Comparison of ENCODE assay signal across 22 cellular contexts in genomic region chr5:1749346-1750124, GRCh38. TPM values are rescaled to one million over a fixed set of nuclear protein-coding genes. Genes with fewer than 3 reads are reported as not detected.
DNase-seq lines count a peak whose midpoint lies in the region; ATAC-seq, FAIRE-seq and TF ChIP-seq lines count a peak whose summit lies in the region.
"Had no signal": no experiment of that assay in that cellular context is flagged by ENCODE, and none has a peak within 500 bp of the region (broad histone marks: within the 10 kb centered on the region; RNA-seq: fewer than 3 reads in every experiment).

No MANE protein-coding gene starts in this region.

- no peaks in the 10 kb centered on the region for H3K9me3 ChIP-seq in H9 (ENCODE audit: control insufficient read depth, low read depth, low read length)
- H3K9me3 ChIP-seq in RWPE2 (ENCODE audit: severe bottlenecking), result no peaks in the 10 kb centered on the region
- no peaks in the 10 kb centered on the region for H3K9me3 ChIP-seq in sigmoid colon
- H3K9me3 ChIP-seq: HAP-1 had no signal

- H2BK120ac ChIP-seq in H9 (ENCODE audit: low read depth, low read length, poor library complexity, severe bottlenecking), result no peak overlapping the region

- no peak for TF ChIP-seq POLR2A in sigmoid colon (IDR thresholded peaks at IDR 0.05)

- no peaks in the 10 kb centered on the region for H4K20me1 ChIP-seq in H9 (ENCODE audit: control insufficient read depth, insufficient read depth, insufficient read length)

- TF ChIP-seq EP300 in sigmoid colon (IDR thresholded peaks at IDR 0.05), result no peak

- intact Hi-C loops in sigmoid colon (cut with DNase I), result no loop called here

- H3K18ac ChIP-seq in H9 (ENCODE audit: insufficient read length, low read depth, low read length), result no peak overlapping the region

- no peak overlapping the region for H2BK12ac ChIP-seq in H9 (ENCODE audit: insufficient read length, low read depth, low read length)

- no peak overlapping the region for H4K8ac ChIP-seq in H9 (replicated peaks; ENCODE audit: insufficient read length, low read depth, low read length)

- H3K36me3 Mint-ChIP-seq in H9 (ENCODE audit: insufficient read depth in 1 of 3, low read depth in 3 of 3), result 0 out of 7 replicates have a peak, but pooled peaks cover 0 to 3% (median 0%) of the 10 kb centered on the region in 3 experiments

- H2BK15ac ChIP-seq in H9 (ENCODE audit: low read depth, low read length), result no peak overlapping the region

- H3K27me3 Mint-ChIP-seq in H9 (ENCODE audit: low read depth), result peaks cover 5% of the 10 kb centered on the region; the same call in 1 of the 2 replicates

- H3K4me1 Mint-ChIP-seq in H9, result peaks cover 2 to 11% of the 10 kb centered on the region in 2 experiments; a peak in 3 of 4 replicates
- H3K4me1 Mint-ChIP-seq: B cell had no signal

- FAIRE-seq in RCC 7860 (lab: Jason Lieb, UNC), result no peak

- no peak overlapping the region for H4K5ac ChIP-seq in H9 (ENCODE audit: insufficient read length, low read depth, low read length)

- no peaks in the 10 kb centered on the region for H3K79me2 ChIP-seq in H9 (ENCODE audit: insufficient read depth, low read length)

- no peak overlapping the region for H3K9ac ChIP-seq in H9 (ENCODE audit: extremely low read depth, insufficient read length, low read length)

- no peak for ATAC-seq in RWPE2 (ENCODE audit: low read depth)
- no peak for ATAC-seq in left lobe of liver
- ATAC-seq: PC-3 had no signal

- H3K27ac ChIP-seq in H9 (ENCODE audit: insufficient read length, low read depth, low read length) (no peak overlapping the region), RWPE2 (ENCODE audit: poor library complexity, severe bottlenecking) (no peak overlapping the region), sigmoid colon (no peak overlapping the region)

- WGBS in H9 (ENCODE audit: extremely low coverage, insufficient read length, low lambda C conversion rate), result no CpG with 5 or more reads among the region's 19 CpGs
- 83 to 90% methylated on average over 19 of the region's 19 CpGs for WGBS in sigmoid colon, 2 donors

- no peak overlapping the region for H2BK20ac ChIP-seq in H9 (ENCODE audit: low read depth, low read length, poor library complexity, severe bottlenecking)

- peak; percentile 17 for DNase-seq in H9
- DNase-seq in RWPE2 (ENCODE audit: low spot score), result peak; percentile 47
- peak; percentile 5 for DNase-seq in left lobe of liver (ENCODE audit: low spot score)
- peak; percentile 40 for DNase-seq in sigmoid colon
- DNase-seq in stimulated activated CD4-positive, alpha-beta T cell treated with anti-CD3 and anti-CD28 coated beads, Interleukin-2, amount 100 ng/mL, for 48 hours, result no peak
- DNase-seq in NCI-H2171 treated with DMSO at 0.1 percent for 48 hours (lab: John Stamatoyannopoulos, UW), result no peak
- no peak for DNase-seq in retina
- DNase-seq in RCC 7860 (ENCODE audit: low spot score), result no peak
- DNase-seq: Calu3, DMS53, IMR-90, Karpas-422, MG63, NCI-H1092, NCI-H146, NCI-H2081, NCI-H510A, NCI-H774, PC-3 had no signal

- H3K23me2 ChIP-seq in H9 (ENCODE audit: insufficient read length, low read depth, low read length, poor library complexity, severe bottlenecking), result no peaks in the 10 kb centered on the region

- H3K14ac ChIP-seq in H9 (ENCODE audit: insufficient read depth, low read length), result no peak overlapping the region

- H2AK5ac ChIP-seq in H9 (ENCODE audit: insufficient read length, low read length), result no peak overlapping the region

- H3T11ph ChIP-seq in H9 (ENCODE audit: low read length), result no peak overlapping the region

- no peak overlapping the region for H2BK5ac ChIP-seq in H9 (ENCODE audit: insufficient read length, low read length)

- no peak overlapping the region for H3K23ac ChIP-seq in H9 (ENCODE audit: insufficient read length, low read depth, low read length)

- no peaks in the 10 kb centered on the region for H3K27me3 ChIP-seq in H9 (ENCODE audit: insufficient read depth, low read length)
- peaks cover 13% of the 10 kb centered on the region for H3K27me3 ChIP-seq in RWPE2 (ENCODE audit: insufficient read depth, poor library complexity, severe bottlenecking)
- peaks cover 0 to 6% (median 0%) of the 10 kb centered on the region in 3 donors for H3K27me3 ChIP-seq in sigmoid colon

- no peak overlapping the region for H3K4me2 ChIP-seq in H9 (ENCODE audit: insufficient read depth, insufficient read length, low read length)

- H4K91ac ChIP-seq in H9 (ENCODE audit: insufficient read length, low read depth, low read length), result no peak overlapping the region

- no peak overlapping the region for H3K27ac Mint-ChIP-seq in H9
- H3K27ac Mint-ChIP-seq: B cell; CD4-positive, alpha-beta T cell had no signal

- no peaks in the 10 kb centered on the region for H3K36me3 ChIP-seq in RWPE2 (ENCODE audit: low read depth)
- H3K36me3 ChIP-seq in sigmoid colon, result no peaks in the 10 kb centered on the region
- H3K36me3 ChIP-seq: HAP-1, MG63 had no signal

- H2AFZ ChIP-seq in H9 (ENCODE audit: low read length), result no peak overlapping the region

- H3K79me1 ChIP-seq in H9 (ENCODE audit: insufficient read depth, low read depth, low read length, poor library complexity, severe bottlenecking), result no peaks in the 10 kb centered on the region

- TF ChIP-seq CTCF in H9 (conservative IDR thresholded peaks at IDR 0.05) (no peak), RWPE2 (IDR thresholded peaks at IDR 0.05; ENCODE audit: poor library complexity, severe bottlenecking) (no peak), sigmoid colon (IDR thresholded peaks at IDR 0.05) (no peak)

- no peak overlapping the region for H3K4ac ChIP-seq in H9 (ENCODE audit: low read depth, low read length)

- no peak overlapping the region for H3K4me3 Mint-ChIP-seq in H9
- H3K4me3 Mint-ChIP-seq: B cell; CD4-positive, alpha-beta T cell had no signal

- H3K56ac ChIP-seq in H9 (ENCODE audit: insufficient read length, low read depth, low read length), result no peak overlapping the region

- H3K4me1 ChIP-seq in H9 (ENCODE audit: insufficient read depth, low read length) (no peaks in the 10 kb centered on the region), RWPE2 (ENCODE audit: insufficient read depth, poor library complexity, severe bottlenecking) (no peaks in the 10 kb centered on the region), sigmoid colon (no peaks in the 10 kb centered on the region)
- H3K4me1 ChIP-seq: HAP-1 had no signal

- no peaks in the 10 kb centered on the region for H3K9me3 Mint-ChIP-seq in H9
- H3K9me3 Mint-ChIP-seq: CD4-positive, alpha-beta T cell had no signal

- H3K4me3 ChIP-seq in RWPE2 (ENCODE audit: severe bottlenecking) (no peak overlapping the region), sigmoid colon (no peak overlapping the region)
- H3K4me3 ChIP-seq: HAP-1, MG63 had no signal

RNA-seq across cellular contexts. Expression of gene MRPL36, which starts 50.1 kb away (rescaled TPM):
- total RNA-seq in H9 (2021), result 67.3 and 68.9 TPM in 2 replicates
- 31.1 TPM for total RNA-seq in left lobe of liver
- total RNA-seq in sigmoid colon, result 10 to 100 TPM; 32.4 to 59.4 (median 49.2) TPM
- polyA plus RNA-seq in sigmoid colon, result 10 to 100 TPM; 65.9 to 77.9 (median 70.9) TPM

RNA-seq across cellular contexts. Expression of gene NDUFS6, which starts 51.7 kb away (rescaled TPM):
- 62.5 and 63.7 TPM in 2 replicates for total RNA-seq in H9 (2021)
- total RNA-seq in left lobe of liver, result 27.0 TPM
- total RNA-seq in sigmoid colon, result 10 to 100 TPM; 34.9 to 82.6 (median 55.4) TPM
- polyA plus RNA-seq in sigmoid colon, result 100 to 1,000 TPM in 2 of 3 donors, 10 to 100 TPM in 1; 94.0 to 156 (median 111) TPM

Comparison
In these comparisons a context has a peak if more than half of its experiments do, and no peak if none do; other contexts are left out.
1. DNase-seq: peak in H9 (single experiment), RWPE2 (single experiment), left lobe of liver (single experiment) and sigmoid colon (single experiment); none in stimulated activated CD4-positive, alpha-beta T cell treated with anti-CD3 and anti-CD28 coated beads, Interleukin-2, amount 100 ng/mL, for 48 hours (0 of 2), NCI-H2171 treated with DMSO at 0.1 percent for 48 hours (single experiment), retina (single experiment) and RCC 7860 (single experiment).